8 cellular contexts compared by ENCODE assay signal in the genomic region with DNA sequence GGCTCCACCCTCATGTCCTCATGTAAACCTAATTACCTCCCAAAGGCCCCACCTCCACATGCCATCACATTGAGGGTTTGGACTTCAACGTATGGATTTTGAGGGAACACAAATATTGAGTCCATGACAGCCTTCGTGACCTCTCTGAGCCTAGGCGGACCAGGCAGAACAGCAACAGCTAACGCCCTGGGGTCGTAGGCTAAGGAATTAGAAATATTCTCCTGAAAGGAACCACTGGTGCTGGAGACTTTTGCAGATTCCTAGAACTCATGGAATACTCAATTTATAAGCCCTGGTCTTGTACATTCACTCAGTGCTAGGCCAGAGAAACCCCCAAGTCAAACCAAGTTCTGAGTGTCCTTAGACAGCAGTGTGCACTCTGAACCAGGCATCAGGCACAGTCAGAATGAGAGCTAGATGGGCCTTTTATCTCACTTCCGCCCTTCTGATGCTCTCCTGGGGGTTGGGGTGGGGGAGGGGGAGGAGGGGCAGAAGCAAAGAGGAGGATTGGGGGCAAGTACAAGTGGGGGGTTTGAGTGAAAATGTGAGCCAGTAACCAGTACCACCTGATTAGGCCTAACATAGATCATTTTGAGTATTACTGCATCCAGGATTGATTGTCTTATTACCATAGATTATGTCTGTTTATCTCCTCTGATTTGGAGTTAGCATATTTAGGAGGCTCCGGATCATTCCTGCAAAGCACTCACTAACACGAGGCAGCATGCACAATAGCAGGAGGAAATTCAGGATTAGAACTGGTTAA.
A peak's percentile ranks its signal among the peaks of the same experiment; 100 is the strongest.
DNase-seq lines count a peak whose midpoint lies in the region; ATAC-seq and TF ChIP-seq lines count a peak whose summit lies in the region.

No MANE protein-coding gene starts in this region.

- H3K4me3 Mint-ChIP-seq in nephron progenitor cell: no peak overlapping the region

- no peaks in the 10 kb centered on the region for H3K9me3 Mint-ChIP-seq in nephron progenitor cell

- no peaks in the 10 kb centered on the region for H3K27me3 ChIP-seq in GM06990 (replicated peaks; ENCODE audit: control insufficient read depth, insufficient read depth, low read length)
- no peaks in the 10 kb centered on the region for H3K27me3 ChIP-seq in endocrine pancreas (ENCODE audit: control insufficient read depth, insufficient read depth, low read length)
- H3K27me3 ChIP-seq in testis: no peaks in the 10 kb centered on the region

- peak overlapping the region; percentile 58 to 60 for H3K27ac ChIP-seq in testis

- H3K27me3 Mint-ChIP-seq in nephron progenitor cell (ENCODE audit: low read depth, poor library complexity): no peaks in the 10 kb centered on the region

- DNase-seq in GM06990 (ENCODE audit: extremely low read depth, insufficient read length) (peak; percentile 32), testis (no peak), inferior parietal cortex (ENCODE audit: extremely low spot score) (no peak), nephron progenitor cell (no peak), epidermal melanocyte (ENCODE audit: insufficient read length, low spot score) (no peak)

- H3K36me3 Mint-ChIP-seq in nephron progenitor cell (ENCODE audit: low read depth): peaks cover 7% of the 10 kb centered on the region

- no peaks in the 10 kb centered on the region for H3K4me1 ChIP-seq in endocrine pancreas (ENCODE audit: control insufficient read depth, insufficient read depth, low read length)
- peaks cover 9% of the 10 kb centered on the region for H3K4me1 ChIP-seq in testis

- 65 to 67% methylated on average over 8 of the region's 8 CpGs for WGBS in testis, 2 donors

- peak; percentile 82 for ATAC-seq in GM19468 (IDR thresholded peaks at IDR 0.05; ENCODE audit: extremely low read depth, unreplicated experiment)
- ATAC-seq in HG03457 (IDR thresholded peaks at IDR 0.05; ENCODE audit: unreplicated experiment): peak; percentile 98

- intact Hi-C loops in testis (cut with DNase I; ENCODE audit: low total_unique reads): no loop called here

- TF ChIP-seq CTCF in GM06990 (IDR thresholded peaks at IDR 0.05; ENCODE audit: insufficient read depth, low read length, poor library complexity, severe bottlenecking) (no peak), testis (IDR thresholded peaks at IDR 0.05) (no peak), nephron progenitor cell (IDR thresholded peaks at IDR 0.05) (no peak)

- no peaks in the 10 kb centered on the region for H3K36me3 ChIP-seq in GM06990 (ENCODE audit: control insufficient read depth, insufficient read depth, low read length)
- no peaks in the 10 kb centered on the region for H3K36me3 ChIP-seq in endocrine pancreas (ENCODE audit: control insufficient read depth, insufficient read depth, low read length)
- H3K36me3 ChIP-seq in testis (ENCODE audit: low read depth, missing control alignments): no peaks in the 10 kb centered on the region

- H3K4me1 Mint-ChIP-seq in nephron progenitor cell: peaks cover 17% of the 10 kb centered on the region

- TF ChIP-seq POLR2A in testis (IDR thresholded peaks at IDR 0.05): no peak

- H3K27ac Mint-ChIP-seq in nephron progenitor cell: no peak overlapping the region

- H3K9me3 ChIP-seq in endocrine pancreas (ENCODE audit: control insufficient read depth, low read length): no peaks in the 10 kb centered on the region
- no peaks in the 10 kb centered on the region for H3K9me3 ChIP-seq in testis

- no peak overlapping the region for H3K9ac ChIP-seq in endocrine pancreas (ENCODE audit: control insufficient read depth, insufficient read depth, low read length)

- H3K4me3 ChIP-seq in GM06990 (replicated peaks; ENCODE audit: low read depth, low read length) (no peak overlapping the region), endocrine pancreas (ENCODE audit: control insufficient read depth, insufficient read depth, low read length) (peak overlapping the region; percentile 31), testis (no peak overlapping the region)
